ENCODE assay signal across 8 cellular contexts in genomic region chr1:193111641-193112090, GRCh38. TPM values are rescaled to one million over a fixed set of nuclear protein-coding genes. Genes with fewer than 3 reads are reported as not detected.
DNase-seq lines count a peak whose midpoint lies in the region; ATAC-seq and TF ChIP-seq lines count a peak whose summit lies in the region.

No MANE protein-coding gene starts in this region.

- CTCF ChIA-PET in Caco-2 (lab: Charles Lee), result no interaction called here
- CTCF ChIA-PET in naive thymus-derived CD4-positive, alpha-beta T cell (lab: Charles Lee), result interaction anchor here (0.6 to 0.9 kb wide), 2 partner anchors 9 to 14 kb away, joined by 3 read pairs; no protein-coding TSS in a partner anchor

- H3K4me1 ChIP-seq in Caco-2 (peaks cover 36% of the 10 kb centered on the region), neural progenitor cell (no peaks in the 10 kb centered on the region)
- no peaks in the 10 kb centered on the region for H3K4me1 ChIP-seq in naive thymus-derived CD4-positive, alpha-beta T cell (ENCODE audit: control insufficient read depth in 2 of 2, insufficient read depth in 2 of 2, low read length in 2 of 2)

- no peak for ATAC-seq in naive thymus-derived CD4-positive, alpha-beta T cell
- no peak for ATAC-seq in GM19467 (IDR thresholded peaks at IDR 0.05; ENCODE audit: unreplicated experiment)

- DNase-seq in Caco-2 (peak; percentile 74 to 75), M059J (ENCODE audit: low read depth) (peak; percentile 83), coronary artery (ENCODE audit: low spot score) (peak; percentile 81), neural progenitor cell (ENCODE audit: low spot score) (peak; percentile 16), endothelial cell (ENCODE audit: low spot score) (no peak), NCI-H146 (lab: John Stamatoyannopoulos, UW) (no peak)
- DNase-seq in naive thymus-derived CD4-positive, alpha-beta T cell, result no peak

- H3K27me3 Mint-ChIP-seq in Caco-2 (ENCODE audit: insufficient read depth, unreplicated experiment), result no peaks in the 10 kb centered on the region
- H3K27me3 Mint-ChIP-seq in neural progenitor cell (ENCODE audit: insufficient read depth, low read depth), result no peaks in the 10 kb centered on the region
- H3K27me3 Mint-ChIP-seq in naive thymus-derived CD4-positive, alpha-beta T cell, result peaks cover 0 to 16% (median 0%) of the 10 kb centered on the region in 5 donors
- peaks cover 2% of the 10 kb centered on the region for H3K27me3 Mint-ChIP-seq in endothelial cell (ENCODE audit: unreplicated experiment)

- H3K27ac ChIP-seq in coronary artery (peak overlapping the region; percentile 51 to 80), neural progenitor cell (no peak overlapping the region)
- H3K27ac ChIP-seq in naive thymus-derived CD4-positive, alpha-beta T cell (ENCODE audit: low read depth, low read length), result no peak overlapping the region

- H3K36me3 ChIP-seq in Caco-2 (ENCODE audit: control insufficient read depth, insufficient read depth, low read length), result no peaks in the 10 kb centered on the region
- H3K36me3 ChIP-seq in neural progenitor cell, result no peaks in the 10 kb centered on the region
- H3K36me3 ChIP-seq in naive thymus-derived CD4-positive, alpha-beta T cell (ENCODE audit: control insufficient read depth in 2 of 3, insufficient read depth in 3 of 3, low read length in 3 of 3), result no peaks in the 10 kb centered on the region

- H3K4me1 Mint-ChIP-seq in Caco-2 (ENCODE audit: low read depth, unreplicated experiment) (peaks cover 23% of the 10 kb centered on the region), neural progenitor cell (no peaks in the 10 kb centered on the region), endothelial cell (ENCODE audit: unreplicated experiment) (no peaks in the 10 kb centered on the region)
- H3K4me1 Mint-ChIP-seq in naive thymus-derived CD4-positive, alpha-beta T cell, result peaks cover 0 to 2% (median 0%) of the 10 kb centered on the region in 7 donors

- no peak overlapping the region for H2AFZ ChIP-seq in neural progenitor cell (replicated peaks)

- POLR2A ChIA-PET in Caco-2 (lab: Charles Lee), result no interaction called here
- POLR2A ChIA-PET in naive thymus-derived CD4-positive, alpha-beta T cell (lab: Charles Lee), result no interaction called here

- no peaks in the 10 kb centered on the region for H3K9me3 ChIP-seq in Caco-2
- H3K9me3 ChIP-seq in neural progenitor cell (ENCODE audit: low read depth), result no peaks in the 10 kb centered on the region
- H3K9me3 ChIP-seq in naive thymus-derived CD4-positive, alpha-beta T cell (ENCODE audit: control insufficient read depth in 2 of 3, low read length in 3 of 3), result no peaks in the 10 kb centered on the region

- H3K4me2 ChIP-seq in neural progenitor cell, result no peak overlapping the region

- intact Hi-C loops in Caco-2 (cut with micrococcal nuclease; ENCODE audit: unreplicated experiment), result loop anchor here (1.0 kb wide), 1 partner anchor 10 kb away; no protein-coding TSS in a partner anchor
- intact Hi-C loops in naive thymus-derived CD4-positive, alpha-beta T cell (cut with micrococcal nuclease), result no loop called here

- H3K79me2 ChIP-seq in neural progenitor cell (ENCODE audit: low read depth), result no peaks in the 10 kb centered on the region

- no peak for TF ChIP-seq CTCF in Caco-2 (IDR thresholded peaks at IDR 0.05; ENCODE audit: insufficient read depth in 1 of 2, low read depth in 1 of 2, low read length in 1 of 2, severe bottlenecking in 1 of 2, unreplicated experiment in 1 of 2)
- no peak for TF ChIP-seq CTCF in coronary artery (IDR thresholded peaks at IDR 0.05)
- no peak for TF ChIP-seq CTCF in neural progenitor cell (IDR thresholded peaks at IDR 0.05)
- TF ChIP-seq CTCF in endothelial cell (IDR thresholded peaks at IDR 0.05; ENCODE audit: unreplicated experiment), result no peak

- no TSS peak for BruUV-seq in Caco-2 (replicated peaks; lab: Mats Ljungman, UMichigan)

- H3K4me3 ChIP-seq in Caco-2 (ENCODE audit: low read depth, low read length) (no peak overlapping the region), coronary artery (no peak overlapping the region), neural progenitor cell (no peak overlapping the region)
- no peak overlapping the region for H3K4me3 ChIP-seq in naive thymus-derived CD4-positive, alpha-beta T cell (ENCODE audit: low read length)

- H3F3A ChIP-seq in neural progenitor cell (ENCODE audit: low read depth), result no peaks in the 10 kb centered on the region

- H3K27ac Mint-ChIP-seq in Caco-2 (ENCODE audit: unreplicated experiment) (peak overlapping the region; percentile 61), neural progenitor cell (no peak overlapping the region), endothelial cell (ENCODE audit: unreplicated experiment) (no peak overlapping the region)
- H3K27ac Mint-ChIP-seq in naive thymus-derived CD4-positive, alpha-beta T cell, result no peak overlapping the region

- H4K20me1 ChIP-seq in neural progenitor cell (ENCODE audit: low read depth), result no peaks in the 10 kb centered on the region

- H3K9me3 Mint-ChIP-seq in Caco-2 (ENCODE audit: unreplicated experiment) (no peaks in the 10 kb centered on the region), neural progenitor cell (no peaks in the 10 kb centered on the region), endothelial cell (ENCODE audit: unreplicated experiment) (no peaks in the 10 kb centered on the region)
- no peaks in the 10 kb centered on the region for H3K9me3 Mint-ChIP-seq in naive thymus-derived CD4-positive, alpha-beta T cell

- H3K36me3 Mint-ChIP-seq in Caco-2 (ENCODE audit: insufficient read depth, unreplicated experiment) (peaks cover 4% of the 10 kb centered on the region), neural progenitor cell (no peaks in the 10 kb centered on the region), endothelial cell (ENCODE audit: low read depth, unreplicated experiment) (no peaks in the 10 kb centered on the region)
- no peaks in the 10 kb centered on the region for H3K36me3 Mint-ChIP-seq in naive thymus-derived CD4-positive, alpha-beta T cell

- H3K4me3 Mint-ChIP-seq in Caco-2 (ENCODE audit: unreplicated experiment), result peak overlapping the region; percentile 56
- no peak overlapping the region for H3K4me3 Mint-ChIP-seq in neural progenitor cell
- H3K4me3 Mint-ChIP-seq in naive thymus-derived CD4-positive, alpha-beta T cell, result no peak overlapping the region
- no peak overlapping the region for H3K4me3 Mint-ChIP-seq in endothelial cell (ENCODE audit: unreplicated experiment)

- no peak overlapping the region for H3K9ac ChIP-seq in neural progenitor cell

- no peaks in the 10 kb centered on the region for H3K27me3 ChIP-seq in Caco-2 (replicated peaks; ENCODE audit: control insufficient read depth, insufficient read depth, low read length)
- H3K27me3 ChIP-seq in neural progenitor cell, result no peaks in the 10 kb centered on the region
- no peaks in the 10 kb centered on the region for H3K27me3 ChIP-seq in naive thymus-derived CD4-positive, alpha-beta T cell (ENCODE audit: control insufficient read depth in 2 of 2, insufficient read depth in 2 of 2, low read length in 2 of 2)

RNA-seq across cellular contexts. Expression of gene GLRX2, which starts 6.5 kb away (rescaled TPM):
- total RNA-seq in Caco-2 (2022) (20.7 and 21.5 TPM in 2 replicates), neural progenitor cell (ENCODE audit: low replicate concordance) (1.9 and 2.6 TPM in 2 replicates), endothelial cell (ENCODE audit: unreplicated experiment) (11.0 TPM)
- 7.3 and 33.9 TPM in 2 replicates for total RNA-seq in M059J (2014; rRNA removed; shearing (Covaris generic))
- total RNA-seq in naive thymus-derived CD4-positive, alpha-beta T cell, result 10 to 100 TPM in 3 of 5 experiments, 1 to 10 TPM in 2; 6.8 to 18.8 (median 11.4) TPM
- polyA plus RNA-seq in naive thymus-derived CD4-positive, alpha-beta T cell, result 10 to 100 TPM; 10.4 to 11.4 TPM

RNA-seq across cellular contexts. Expression of gene CDC73, which starts 10.2 kb away (rescaled TPM):
- 48.9 and 50.5 TPM in 2 replicates for total RNA-seq in Caco-2 (2022)
- 16.0 and 17.6 TPM in 2 replicates for total RNA-seq in M059J (2014; rRNA removed; shearing (Covaris generic))
- 26.5 and 49.2 TPM in 2 replicates for total RNA-seq in neural progenitor cell (ENCODE audit: low replicate concordance)
- 10 to 100 TPM; 57.6 to 65.0 (median 58.8) TPM for total RNA-seq in naive thymus-derived CD4-positive, alpha-beta T cell
- polyA plus RNA-seq in naive thymus-derived CD4-positive, alpha-beta T cell, result 10 to 100 TPM; 60.4 to 64.7 TPM
- total RNA-seq in endothelial cell (ENCODE audit: unreplicated experiment), result 45.2 TPM

RNA-seq across cellular contexts. Expression of gene RO60, which starts 52.3 kb away (rescaled TPM):
- total RNA-seq in Caco-2 (2022), result 49.2 and 50.0 TPM in 2 replicates
- total RNA-seq in M059J (2014; rRNA removed; shearing (Covaris generic)), result 57.3 and 88.1 TPM in 2 replicates
- 158 and 200 TPM in 2 replicates for total RNA-seq in neural progenitor cell (ENCODE audit: low replicate concordance)
- total RNA-seq in naive thymus-derived CD4-positive, alpha-beta T cell, result 10 to 100 TPM; 49.8 to 75.1 (median 67.2) TPM
- polyA plus RNA-seq in naive thymus-derived CD4-positive, alpha-beta T cell, result 100 to 1,000 TPM; 108 to 109 TPM
- total RNA-seq in endothelial cell (ENCODE audit: unreplicated experiment), result 144 TPM

RNA-seq across cellular contexts. Expression of gene UCHL5, which starts 52.5 kb away (rescaled TPM):
- total RNA-seq in Caco-2 (2022), result 49.6 and 49.9 TPM in 2 replicates
- 31.8 and 36.8 TPM in 2 replicates for total RNA-seq in M059J (2014; rRNA removed; shearing (Covaris generic))
- 21.8 and 49.4 TPM in 2 replicates for total RNA-seq in neural progenitor cell (ENCODE audit: low replicate concordance)
- total RNA-seq in naive thymus-derived CD4-positive, alpha-beta T cell, result 10 to 100 TPM; 20.2 to 48.6 (median 31.8) TPM
- polyA plus RNA-seq in naive thymus-derived CD4-positive, alpha-beta T cell, result 10 to 100 TPM; 46.4 to 58.2 TPM
- total RNA-seq in endothelial cell (ENCODE audit: unreplicated experiment), result 24.9 TPM

Comparison
In these comparisons a context has a peak if more than half of its experiments do, and no peak if none do; other contexts are left out.
1. DNase-seq: peak in Caco-2 (2 of 2), M059J (single experiment), coronary artery (single experiment) and neural progenitor cell (single experiment); none in naive thymus-derived CD4-positive, alpha-beta T cell (0 of 9), endothelial cell (single experiment) and NCI-H146 (single experiment).
2. H3K27ac ChIP-seq: peak in coronary artery (2 of 2); none in neural progenitor cell (single experiment) and naive thymus-derived CD4-positive, alpha-beta T cell (single experiment).